19 cellular contexts compared by ENCODE assay signal in the genomic region with DNA sequence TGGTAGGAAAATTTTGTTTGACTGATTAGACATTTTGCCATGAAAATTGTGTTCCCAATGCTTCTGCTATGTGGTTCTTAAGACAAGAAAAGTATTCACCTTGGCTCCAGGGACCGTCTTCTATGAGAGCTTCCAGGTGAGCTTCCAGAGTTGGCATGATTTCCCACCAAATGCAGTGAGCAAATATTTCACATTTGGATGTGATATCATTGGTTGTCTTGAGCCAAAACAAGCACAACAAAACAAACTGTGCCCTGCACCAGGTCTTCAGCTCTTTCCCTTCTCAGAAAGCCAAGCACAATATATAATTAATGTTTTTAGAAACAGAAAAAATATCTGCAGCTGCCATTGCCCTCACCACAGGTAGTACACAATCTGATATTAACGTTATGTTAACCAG.
"Had no signal": no experiment of that assay in that cellular context is flagged by ENCODE, and none has a peak within 500 bp of the region (broad histone marks: within the 10 kb centered on the region; RNA-seq: fewer than 3 reads in every experiment).

No MANE protein-coding gene starts in this region.

- H3K27ac ChIP-seq: colonic mucosa, epithelial cell of prostate, hepatocyte, neutrophil, parathyroid adenoma, sigmoid colon, testis, upper lobe of left lung had no signal

- DNase-seq: activated CD4-positive, alpha-beta T cell treated with anti-CD3 and anti-CD28 coated beads for 48 hours; activated CD4-positive, CD25-positive, alpha-beta regulatory T cell; activated CD8-positive, alpha-beta T cell treated with anti-CD3 and anti-CD28 coated beads for 36 hours; activated naive CD4-positive, alpha-beta T cell treated with anti-CD3 and anti-CD28 coated beads for 36 hours; activated T-cell treated with anti-CD3 and anti-CD28 coated beads, Interleukin-2, amount 50 U/mL, for 1 hour; central memory CD4-positive, alpha-beta T cell; colonic mucosa; endodermal cell; foreskin fibroblast; left cardiac atrium; sigmoid colon; stimulated activated CD4-positive, alpha-beta T cell treated with anti-CD3 and anti-CD28 coated beads, Interleukin-4, amount 100 ng/mL, for 24 hours; T-helper 9 cell; testis; upper lobe of left lung had no signal
